In the genomic region with DNA sequence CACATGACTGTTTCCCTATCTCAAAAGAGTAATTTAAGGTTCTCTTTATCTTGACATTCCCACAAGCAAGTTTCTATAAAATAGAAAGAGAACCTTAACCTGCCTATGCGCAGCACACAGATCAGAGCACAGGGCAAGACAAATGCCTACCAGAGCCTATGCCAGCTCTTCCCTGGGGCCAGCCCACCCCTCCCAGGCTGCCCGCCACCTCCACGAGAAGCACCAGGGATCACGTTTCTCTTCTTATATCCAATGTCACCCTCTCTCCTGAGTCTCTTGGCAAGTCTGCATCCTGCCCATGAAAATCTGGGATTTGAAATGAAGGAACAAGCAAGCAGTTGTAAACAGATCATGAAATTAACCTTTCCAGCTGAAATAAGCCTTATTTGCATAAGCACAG, we compare ENCODE assay signal across 17 cellular contexts.
"Had no signal": no experiment of that assay in that cellular context is flagged by ENCODE, and none has a peak within 500 bp of the region (broad histone marks: within the 10 kb centered on the region; RNA-seq: fewer than 3 reads in every experiment).

No MANE protein-coding gene starts in this region.

- H3K4me3 ChIP-seq: esophagus muscularis mucosa, hepatocyte, lower lobe of right lung, ovary, sigmoid colon, tibial artery had no signal

- H3K27ac ChIP-seq: esophagus muscularis mucosa, hepatocyte, lower lobe of right lung, ovary, sigmoid colon, tibial artery had no signal

- DNase-seq: activated CD4-positive, alpha-beta memory T cell treated with anti-CD3 and anti-CD28 coated beads, Interleukin-2, amount 10 ng/mL, durations not matched to agents 7 days and 5 days; activated CD4-positive, alpha-beta T cell treated with anti-CD3 and anti-CD28 coated beads for 4 hours; activated CD8-positive, alpha-beta memory T cell treated with anti-CD3 and anti-CD28 coated beads, Interleukin-2, amount 10 ng/mL, durations not matched to agents 7 days and 5 days; activated naive CD4-positive, alpha-beta T cell treated with Interleukin-2 at 50 U/mL for 16 hours; aorta; cortex of kidney; effector CD4-positive, alpha-beta T cell; lower lobe of right lung; naive thymus-derived CD8-positive, alpha-beta T cell; ovary; sigmoid colon; stimulated activated CD4-positive, alpha-beta T cell treated with anti-CD3 and anti-CD28 coated beads, Interleukin-4, amount 100 ng/mL, for 4 hours; stimulated activated naive B cell treated with anti-CD40 and anti-IgM and Interleukin-4, amounts not matched to agents 10 μg/mL and 1 μg/mL and 100 μg/mL, for 72 hours; tibial artery had no signal

- H3K9me3 ChIP-seq: esophagus muscularis mucosa, lower lobe of right lung, ovary, sigmoid colon, tibial artery had no signal

- H3K36me3 ChIP-seq: esophagus muscularis mucosa, lower lobe of right lung, ovary, sigmoid colon, tibial artery had no signal

- ATAC-seq: activated CD8-positive, alpha-beta memory T cell treated with anti-CD3 and anti-CD28 coated beads, Interleukin-2, amount 10 ng/mL, durations not matched to agents 7 days and 5 days; lower lobe of right lung; naive thymus-derived CD8-positive, alpha-beta T cell; stimulated activated naive B cell treated with anti-CD40 and anti-IgM and Interleukin-4, amounts not matched to agents 10 μg/mL and 1 μg/mL and 100 μg/mL, for 72 hours; WTC11 had no signal

- H3K4me1 ChIP-seq: lower lobe of right lung, tibial artery had no signal

- H3K27me3 ChIP-seq: esophagus muscularis mucosa, hepatocyte, ovary, sigmoid colon, tibial artery had no signal
